Comparison of ENCODE assay signal across 35 cellular contexts in genomic region chr7:123607423-123607975, GRCh38. TPM values are rescaled to one million over a fixed set of nuclear protein-coding genes. Genes with fewer than 3 reads are reported as not detected.
"Had no signal": no experiment of that assay in that cellular context is flagged by ENCODE, and none has a peak within 500 bp of the region (broad histone marks: within the 10 kb centered on the region; RNA-seq: fewer than 3 reads in every experiment).

No MANE protein-coding gene starts in this region.

- H3K9me3 ChIP-seq: colonic mucosa, esophagus squamous epithelium had no signal

- DNase-seq: activated B cell treated with CpG ODN at 0.5 μM for 24 hours; activated CD4-positive, alpha-beta T cell treated with anti-CD3 and anti-CD28 coated beads for 48 hours; activated CD4-positive, alpha-beta T cell treated with anti-CD3 and anti-CD28 coated beads, Interleukin-2, amount 50 U/mL, for 1 hour; activated CD4-positive, alpha-beta T cell treated with anti-CD3 and anti-CD28 coated beads, Interleukin-2, amount 50 U/mL, for 48 hours; activated CD8-positive, alpha-beta memory T cell treated with anti-CD3 and anti-CD28 coated beads for 24 hours; activated CD8-positive, alpha-beta T cell treated with anti-CD3 and anti-CD28 coated beads for 36 hours; activated effector memory CD4-positive, alpha-beta T cell treated with Interleukin-2 at 50 U/mL for 16 hours; activated gamma-delta T cell treated with Interleukin-2 at 50 U/mL for 16 hours; activated naive CD4-positive, alpha-beta T cell treated with anti-CD3 and anti-CD28 coated beads, Interleukin-2, amount 50 U/mL, for 16 hours; activated naive CD4-positive, alpha-beta T cell treated with Interleukin-2 at 50 U/mL for 16 hours; activated T-cell treated with anti-CD3 and anti-CD28 coated beads, Interleukin-2, amount 50 U/mL, for 4 hours; amniotic stem cell; anterior cingulate cortex; brain microvascular endothelial cell; caudate nucleus; cerebellar nuclear complex; colonic mucosa; effector CD8-positive, alpha-beta T cell; esophagus squamous epithelium; foreskin melanocyte; head of caudate nucleus; T-helper 1 cell; T-helper 17 cell; T1000; WERI-Rb-1 had no signal

- H3K4me3 ChIP-seq: colonic mucosa, esophagus squamous epithelium had no signal

- H3K27me3 ChIP-seq: brain microvascular endothelial cell, colonic mucosa had no signal

- H3K4me1 ChIP-seq: colonic mucosa, esophagus squamous epithelium had no signal

- H3K36me3 ChIP-seq: brain microvascular endothelial cell, colonic mucosa, esophagus squamous epithelium, WERI-Rb-1 had no signal

- ATAC-seq: activated CD4-positive, CD25-positive, alpha-beta regulatory T cell treated with anti-CD3 and anti-CD28 coated beads, Interleukin-2, amount 50 U/mL, for 24 hours; activated CD8-positive, alpha-beta T cell treated with anti-CD3 and anti-CD28 coated beads for 36 hours; activated T-cell treated with anti-CD3 and anti-CD28 coated beads, Interleukin-2, amount 50 U/mL, for 4 hours; activated T-helper 17 cell treated with anti-CD3 and anti-CD28 coated beads, Interleukin-2, amount 50 U/mL, for 72 hours; T-helper 17 cell had no signal

- H3K27ac ChIP-seq: brain microvascular endothelial cell, colonic mucosa, epithelial cell of prostate, esophagus squamous epithelium, WERI-Rb-1 had no signal

RNA-seq across cellular contexts. Expression of gene ASB15, which starts 5.9 kb away (rescaled TPM):
- total RNA-seq: activated B cell treated with CpG ODN at 0.5 μM for 24 hours; activated CD8-positive, alpha-beta T cell treated with anti-CD3 and anti-CD28 coated beads for 36 hours; activated T-cell treated with anti-CD3 and anti-CD28 coated beads, Interleukin-2, amount 50 U/mL, for 4 hours; activated T-helper 17 cell treated with anti-CD3 and anti-CD28 coated beads, Interleukin-2, amount 50 U/mL, for 72 hours; astrocyte; bronchial epithelial cell; colonic mucosa; dermis microvascular lymphatic vessel endothelial cell; endothelial cell of umbilical vein; esophagus squamous epithelium; fibroblast of lung; fibroblast of villous mesenchyme; T-helper 17 cell had no signal
- polyA plus RNA-seq: endothelial cell of umbilical vein, esophagus, fibroblast of lung had no signal

RNA-seq across cellular contexts. Expression of gene LMOD2, which starts 48.2 kb away (rescaled TPM):
- total RNA-seq: activated B cell treated with CpG ODN at 0.5 μM for 24 hours; activated CD8-positive, alpha-beta T cell treated with anti-CD3 and anti-CD28 coated beads for 36 hours; activated T-cell treated with anti-CD3 and anti-CD28 coated beads, Interleukin-2, amount 50 U/mL, for 4 hours; activated T-helper 17 cell treated with anti-CD3 and anti-CD28 coated beads, Interleukin-2, amount 50 U/mL, for 72 hours; astrocyte; bronchial epithelial cell; colonic mucosa; dermis microvascular lymphatic vessel endothelial cell; endothelial cell of umbilical vein; esophagus squamous epithelium; fibroblast of lung; fibroblast of villous mesenchyme; T-helper 17 cell had no signal
- polyA plus RNA-seq: endothelial cell of umbilical vein, fibroblast of lung had no signal
